Comparison of ENCODE assay signal across 8 cellular contexts in the genomic region with DNA sequence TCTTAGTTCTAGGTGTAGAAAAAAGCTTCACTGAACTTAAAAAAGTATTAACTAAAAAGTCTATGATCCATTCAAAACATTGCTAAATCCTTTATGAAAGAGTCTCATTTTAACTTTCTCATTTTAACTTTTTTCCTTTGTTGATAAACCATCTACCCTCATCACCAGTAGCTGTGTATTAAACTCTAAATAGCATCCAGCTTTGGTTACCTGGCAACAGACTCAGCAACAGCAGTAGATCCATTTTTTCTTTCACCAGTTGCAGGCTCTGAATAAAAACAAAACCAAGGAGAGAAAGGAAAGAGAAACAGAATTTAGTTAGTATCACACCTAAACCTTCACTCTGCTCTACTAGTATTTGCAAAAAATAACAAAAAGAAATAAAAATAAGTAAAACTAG. TPM values are rescaled to one million over a fixed set of nuclear protein-coding genes. Genes with fewer than 3 reads are reported as not detected.
DNase-seq lines count a peak whose midpoint lies in the region; ATAC-seq, FAIRE-seq and TF ChIP-seq lines count a peak whose summit lies in the region.

No MANE protein-coding gene starts in this region.

- H4K20me1 ChIP-seq in KMS-11 (ENCODE audit: insufficient read depth) (no peaks in the 10 kb centered on the region), GM12878 (ENCODE audit: control insufficient read depth, insufficient read depth) (no peaks in the 10 kb centered on the region)

- peaks cover 8% of the 10 kb centered on the region for H3K36me3 Mint-ChIP-seq in Calu3 (ENCODE audit: insufficient read depth, unreplicated experiment)

- no peak overlapping the region for H3K27ac Mint-ChIP-seq in Calu3 (ENCODE audit: unreplicated experiment)

- no peaks in the 10 kb centered on the region for H3K9me3 Mint-ChIP-seq in Calu3 (ENCODE audit: low read depth, unreplicated experiment)

- H3K36me3 ChIP-seq in KMS-11 (ENCODE audit: insufficient read depth): no peaks in the 10 kb centered on the region
- peaks cover 0 to 13% of the 10 kb centered on the region in 2 experiments; a peak in 2 of 4 replicates for H3K36me3 ChIP-seq in GM12878 (ENCODE audit: control insufficient read depth in 2 of 2, insufficient read depth in 2 of 2, low read length in 1 of 2)

- no peak overlapping the region for H3K4me3 ChIP-seq in KMS-11 (IDR thresholded peaks at IDR 0.05; ENCODE audit: insufficient read depth, low read depth, low read length)
- H3K4me3 ChIP-seq in GM12878: no peak overlapping the region

- H3K27me3 ChIP-seq in KMS-11 (ENCODE audit: insufficient read depth, low read depth) (no peaks in the 10 kb centered on the region), GM12878 (replicated peaks in 1 of 2; ENCODE audit: control insufficient read depth in 2 of 2, insufficient read depth in 2 of 2, low read length in 1 of 2) (no peaks in the 10 kb centered on the region)

- TF ChIP-seq CTCF in KMS-11 (conservative IDR thresholded peaks at IDR 0.05; ENCODE audit: low read depth, low read length): no peak
- TF ChIP-seq CTCF in GM12878 (IDR thresholded peaks at IDR 0.05 in 2 of 3, conservative IDR thresholded peaks at IDR 0.05 in 1 of 3; ENCODE audit: control insufficient read depth in 2 of 3, extremely low read depth in 1 of 3, insufficient read depth in 1 of 3, low read depth in 3 of 3, low read length in 3 of 3): no peak
- no peak for TF ChIP-seq CTCF in Calu3 (IDR thresholded peaks at IDR 0.05; ENCODE audit: unreplicated experiment)

- H3K4me1 Mint-ChIP-seq in Calu3 (ENCODE audit: low read depth, unreplicated experiment): no peaks in the 10 kb centered on the region

- DNase-seq in GM03348 (ENCODE audit: low spot score) (peak; percentile 23), GM12878 (ENCODE audit: low read depth, low spot score) (no peak), myocyte (ENCODE audit: low read depth) (peak; percentile 70), Calu3 (no peak), HuH-7.5 (ENCODE audit: low spot score) (no peak)
- DNase-seq in activated CD8-positive, alpha-beta memory T cell treated with anti-CD3 and anti-CD28 coated beads for 24 hours: no peak

- RAD21 ChIA-PET in GM12878 (lab: Charles Lee; ENCODE audit: unreplicated experiment): interaction anchor here (0.6 to 2.7 kb wide), 5 partner anchors 12 to 73 kb away, joined by 3 to 29 read pairs (median 5); no protein-coding TSS in a partner anchor

- no peak for TF ChIP-seq EP300 in GM12878 (IDR thresholded peaks at IDR 0.05; ENCODE audit: borderline replicate concordance in 1 of 2, control insufficient read depth in 1 of 2, low read depth in 2 of 2, low read length in 2 of 2)

- no peak overlapping the region for H3K4me3 Mint-ChIP-seq in Calu3 (ENCODE audit: low read depth, unreplicated experiment)

- H3K4me2 ChIP-seq in KMS-11 (peak overlapping the region; percentile 11; the same call in 1 of the 2 replicates), GM12878 (ENCODE audit: control insufficient read depth, insufficient read depth) (no peak overlapping the region)

- H3K79me2 ChIP-seq in KMS-11 (ENCODE audit: insufficient read depth, low read depth) (no peaks in the 10 kb centered on the region), GM12878 (ENCODE audit: control insufficient read depth, insufficient read depth, low read length) (no peaks in the 10 kb centered on the region)

- CTCF ChIA-PET in GM12878 (lab: Yijun Ruan, JAX): interaction anchor here (0.6 to 3.4 kb wide), 10 partner anchors 14 to 882 kb away, joined by 3 to 42 read pairs (median 4); a partner anchor contains a TSS
- CTCF ChIA-PET in Calu3 (lab: Charles Lee): interaction anchor here (0.9 to 1.0 kb wide), 2 partner anchors 70 to 73 kb away, joined by 3 to 4 read pairs; no protein-coding TSS in a partner anchor

- TF ChIP-seq POLR2A in GM12878 (IDR thresholded peaks at IDR 0.05; ENCODE audit: low read depth, low read length): no peak

- POLR2A ChIA-PET in GM12878 (lab: Charles Lee): no interaction called here

- no peak for TF ChIP-seq RAD21 in GM12878 (IDR thresholded peaks at IDR 0.05; ENCODE audit: insufficient read depth, low read depth, low read length)

- H3K4me1 ChIP-seq in KMS-11 (ENCODE audit: low read depth, poor library complexity, severe bottlenecking): peaks cover 27% of the 10 kb centered on the region
- peaks cover 7% of the 10 kb centered on the region; the same call in 1 of the 2 replicates for H3K4me1 ChIP-seq in GM12878 (ENCODE audit: control insufficient read depth, insufficient read depth, low read length)

- FAIRE-seq in GM12878 (lab: Jason Lieb, UNC): no peak

- intact Hi-C loops in GM12878 (cut with micrococcal nuclease; ENCODE audit: unreplicated experiment): loop anchor here (5.0 kb wide), 1 partner anchor 71 kb away; no protein-coding TSS in a partner anchor
- intact Hi-C loops in Calu3 (cut with micrococcal nuclease; ENCODE audit: unreplicated experiment): no loop called here

- SMC1A ChIA-PET in GM12878 (lab: Charles Lee; ENCODE audit: uncharacterized antibody, unreplicated experiment): interaction anchor here (0.9 to 2.8 kb wide), 5 partner anchors 11 to 311 kb away, joined by 3 to 17 read pairs (median 4); no protein-coding TSS in a partner anchor

- H3K9ac ChIP-seq in KMS-11 (peak overlapping the region; percentile 36; the same call in 1 of the 2 replicates), GM12878 (ENCODE audit: control insufficient read depth, insufficient read depth, low read length) (no peak overlapping the region)

- H2AFZ ChIP-seq in KMS-11 (ENCODE audit: low read depth) (no peak overlapping the region), GM12878 (ENCODE audit: control insufficient read depth, low read depth, low read length) (no peak overlapping the region)

- in situ Hi-C loops in GM12878 (cut with MboI): no loop called here

- H3K27me3 Mint-ChIP-seq in Calu3 (ENCODE audit: unreplicated experiment): no peaks in the 10 kb centered on the region

- ATAC-seq in GM12878: peak; percentile 75
- no peak for ATAC-seq in HG03097 (IDR thresholded peaks at IDR 0.05; ENCODE audit: low FRiP score, unreplicated experiment)

- no peaks in the 10 kb centered on the region for H3K9me3 ChIP-seq in GM12878 (replicated peaks; ENCODE audit: control insufficient read depth, insufficient read depth, low read length)

- peak overlapping the region; percentile 74 for H3K27ac ChIP-seq in KMS-11
- H3K27ac ChIP-seq in GM12878 (ENCODE audit: control insufficient read depth, insufficient read depth): no peak overlapping the region

- BruUV-seq in GM12878 (replicated peaks; lab: Mats Ljungman, UMichigan) (no TSS peak), Calu3 (replicated peaks; lab: Mats Ljungman, UMichigan) (no TSS peak)

TF ChIP-seq in GM12878, 131 proteins besides CTCF, POLR2A, EP300 and RAD21 (continues in another document):
- TF ChIP-seq ZNF274 (IDR thresholded peaks at IDR 0.05; ENCODE audit: insufficient read depth, insufficient read length): no peak
- TF ChIP-seq, protein P1, sequence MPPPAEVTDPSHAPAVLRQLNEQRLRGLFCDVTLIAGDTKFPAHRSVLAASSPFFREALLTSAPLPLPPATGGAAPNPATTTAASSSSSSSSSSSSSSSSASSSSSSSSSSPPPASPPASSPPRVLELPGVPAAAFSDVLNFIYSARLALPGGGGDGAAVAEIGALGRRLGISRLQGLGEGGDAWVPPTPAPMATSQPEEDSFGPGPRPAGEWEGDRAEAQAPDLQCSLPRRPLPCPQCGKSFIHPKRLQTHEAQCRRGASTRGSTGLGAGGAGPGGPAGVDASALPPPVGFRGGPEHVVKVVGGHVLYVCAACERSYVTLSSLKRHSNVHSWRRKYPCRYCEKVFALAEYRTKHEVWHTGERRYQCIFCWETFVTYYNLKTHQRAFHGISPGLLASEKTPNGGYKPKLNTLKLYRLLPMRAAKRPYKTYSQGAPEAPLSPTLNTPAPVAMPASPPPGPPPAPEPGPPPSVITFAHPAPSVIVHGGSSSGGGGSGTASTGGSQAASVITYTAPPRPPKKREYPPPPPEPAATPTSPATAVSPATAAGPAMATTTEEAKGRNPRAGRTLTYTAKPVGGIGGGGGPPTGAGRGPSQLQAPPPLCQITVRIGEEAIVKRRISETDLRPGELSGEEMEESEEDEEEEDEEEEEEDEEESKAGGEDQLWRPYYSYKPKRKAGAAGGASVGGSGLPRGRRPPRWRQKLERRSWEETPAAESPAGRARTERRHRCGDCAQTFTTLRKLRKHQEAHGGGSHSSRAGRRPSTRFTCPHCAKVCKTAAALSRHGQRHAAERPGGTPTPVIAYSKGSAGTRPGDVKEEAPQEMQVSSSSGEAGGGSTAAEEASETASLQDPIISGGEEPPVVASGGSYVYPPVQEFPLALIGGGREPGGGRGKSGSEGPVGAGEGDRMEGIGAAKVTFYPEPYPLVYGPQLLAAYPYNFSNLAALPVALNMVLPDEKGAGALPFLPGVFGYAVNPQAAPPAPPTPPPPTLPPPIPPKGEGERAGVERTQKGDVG (CRISPR knock-in tag; IDR thresholded peaks at IDR 0.05): no peak
- TF ChIP-seq CBX3 (IDR thresholded peaks at IDR 0.05; ENCODE audit: borderline replicate concordance, low read depth): no peak
- TF ChIP-seq NR2C1 (IDR thresholded peaks at IDR 0.05): no peak
- no peak for TF ChIP-seq NR2F1 (conservative IDR thresholded peaks at IDR 0.05)
- no peak for TF ChIP-seq CHD2 (IDR thresholded peaks at IDR 0.05; ENCODE audit: borderline replicate concordance, low read depth, low read length)
- TF ChIP-seq NRF1 (conservative IDR thresholded peaks at IDR 0.05; ENCODE audit: low read depth, low read length): no peak

RNA-seq across cellular contexts. Expression of a gene that starts 51.6 kb away (rescaled TPM):
- 115 and 135 TPM in 2 replicates for total RNA-seq in GM12878 (2013; cell fraction: nucleolus; rRNA removed)
- 20.2 and 27.8 TPM in 2 replicates for total RNA-seq in GM12878 (2014; rRNA removed)
- 23.2 and 23.4 TPM in 2 replicates for total RNA-seq in GM12878 (2014; rRNA removed; fragmentation: Illumina TruSeq; extraction: Trizol)
- 25.7 and 26.7 TPM in 2 replicates for total RNA-seq in GM12878 (2021)
- 12.6 TPM for polyA plus RNA-seq in GM12878 (2011; ENCODE audit: low read depth)
- 50.2 and 52.6 TPM in 2 replicates for polyA plus RNA-seq in GM12878 (2011; rRNA removed)
- polyA plus RNA-seq in GM12878 (2011; cell fraction: cytosol; rRNA removed): 34.8 and 38.0 TPM in 2 replicates
- polyA plus RNA-seq in GM12878 (2011; cell fraction: nucleus; rRNA removed): 79.9 and 96.8 TPM in 2 replicates
- polyA plus RNA-seq in GM12878 (2012): 15.4 and 16.2 TPM in 2 replicates
- 18.9 and 19.2 TPM in 2 replicates for polyA plus RNA-seq in GM12878 (2014; fragmentation: Illumina TruSeq; extraction: Trizol)
- polyA plus RNA-seq in GM12878 (2014; fragmentation: Nextera tagmentation; extraction: Ambion mirVana): 1 to 10 TPM; 6.2 to 6.4 TPM
- 14.5 and 17.8 TPM in 2 replicates for polyA plus RNA-seq in GM12878 (2014; rRNA removed)
- polyA plus RNA-seq in GM12878 (2016; fragmentation: Nextera tagmentation; extraction: Ambion mirVana): 10 to 100 TPM; 19.1 to 19.5 TPM
- 62.1 and 67.4 TPM in 2 replicates for polyA minus RNA-seq in GM12878 (2011; rRNA and poly(A)+ RNA removed)
- polyA minus RNA-seq in GM12878 (2011; cell fraction: cytosol; rRNA and poly(A)+ RNA removed): 18.7 and 19.2 TPM in 2 replicates
- 42.3 and 49.5 TPM in 2 replicates for polyA minus RNA-seq in GM12878 (2011; cell fraction: nucleus; rRNA and poly(A)+ RNA removed)
- 74.8 and 86.4 TPM in 2 replicates for total RNA-seq in myocyte
- polyA plus RNA-seq in myocyte (2012): 53.2 TPM
- total RNA-seq in Calu3 (2022): 36.2 and 39.9 TPM in 2 replicates

Comparison
In these comparisons a context has a peak if more than half of its experiments do, and no peak if none do; other contexts are left out.
1. DNase-seq: peak in GM03348 (single experiment) and myocyte (single experiment); none in GM12878 (single experiment), Calu3 (single experiment), HuH-7.5 (single experiment) and activated CD8-positive, alpha-beta memory T cell treated with anti-CD3 and anti-CD28 coated beads for 24 hours (single experiment).